In genomic region chr17:29929006-29929543, GRCh38 we compare ENCODE assay signal across 8 cellular contexts. TPM values are rescaled to one million over a fixed set of nuclear protein-coding genes. Genes with fewer than 3 reads are reported as not detected.
DNase-seq lines count a peak whose midpoint lies in the region; ATAC-seq, FAIRE-seq and TF ChIP-seq lines count a peak whose summit lies in the region.

No MANE protein-coding gene starts in this region.

- TF ChIP-seq CTCF in brain microvascular endothelial cell (IDR thresholded peaks at IDR 0.05; ENCODE audit: low read depth, low read length, missing control alignments) (no peak), kidney (IDR thresholded peaks at IDR 0.05; ENCODE audit: borderline replicate concordance, extremely low read depth, insufficient read depth) (no peak)

- no peak for FAIRE-seq in kidney (lab: Jason Lieb, UNC)

- H3K36me3 ChIP-seq in brain microvascular endothelial cell (replicated peaks): no peaks in the 10 kb centered on the region
- no peaks in the 10 kb centered on the region for H3K36me3 ChIP-seq in kidney (ENCODE audit: control insufficient read depth in 1 of 2, insufficient read depth in 2 of 2, low read length in 2 of 2)

- H3K9me3 ChIP-seq in kidney (ENCODE audit: control insufficient read depth in 1 of 2, low read length in 2 of 2): no peaks in the 10 kb centered on the region

- H3K27ac ChIP-seq in brain microvascular endothelial cell (peak overlapping the region; percentile 56), kidney (ENCODE audit: low read depth in 2 of 2, low read length in 2 of 2) (peak overlapping the region; percentile 68 to 92), substantia nigra (ENCODE audit: low read depth, low read length, poor library complexity, severe bottlenecking) (peak overlapping the region; percentile 96)

- ATAC-seq in GM21390 (IDR thresholded peaks at IDR 0.05; ENCODE audit: unreplicated experiment): peak; percentile 1
- no peak for ATAC-seq in GM19467 (IDR thresholded peaks at IDR 0.05; ENCODE audit: unreplicated experiment)

- intact Hi-C loops in kidney (cut with DNase I): no loop called here

- DNase-seq in AG08396 (ENCODE audit: low spot score): peak; percentile 12
- DNase-seq in NCI-H774 (lab: John Stamatoyannopoulos, UW): peak; percentile 11
- peak; percentile 7 for DNase-seq in brain microvascular endothelial cell
- no peak for DNase-seq in kidney
- peak in 11 of 49 donors; percentile 6 to 72 (median 34) for DNase-seq in substantia nigra (lab: John Stamatoyannopoulos, UW)
- DNase-seq in cerebellar nuclear complex (lab: John Stamatoyannopoulos, UW): no peak

- H3K4me3 ChIP-seq in brain microvascular endothelial cell (ENCODE audit: low read depth, low read length) (peak overlapping the region; percentile 100), kidney (ENCODE audit: low read length in 2 of 2) (peak overlapping the region; percentile 89 to 97)

- peaks cover 6 to 12% of the 10 kb centered on the region in 2 donors for H3K4me1 ChIP-seq in kidney (ENCODE audit: control insufficient read depth in 1 of 2, insufficient read depth in 1 of 2, low read depth in 1 of 2, low read length in 2 of 2)

- H3K9ac ChIP-seq in kidney (ENCODE audit: low read length in 2 of 2): peak overlapping the region; percentile 68 to 74

- no peaks in the 10 kb centered on the region for H3K27me3 ChIP-seq in brain microvascular endothelial cell (replicated peaks)

- in situ Hi-C loops in brain microvascular endothelial cell (cut with HindIII; ENCODE audit: low pct_ligation_motif_present, low sequenced_read_pairs): no loop called here

RNA-seq across cellular contexts. Expression of gene SSH2, which starts 1.0 kb away (rescaled TPM):
- total RNA-seq in kidney: 62.5 TPM
- polyA plus RNA-seq in kidney (ENCODE audit: insufficient read depth, low read depth, low replicate concordance): 19.7 TPM

RNA-seq across cellular contexts. Expression of gene EFCAB5, which starts 12.4 kb away (rescaled TPM):
- 1.4 TPM for total RNA-seq in kidney
- polyA plus RNA-seq in kidney (ENCODE audit: insufficient read depth, low read depth, low replicate concordance): not detected

Comparison
In these comparisons a context has a peak if more than half of its experiments do, and no peak if none do; other contexts are left out.
1. DNase-seq: peak in AG08396 (single experiment), NCI-H774 (single experiment) and brain microvascular endothelial cell (single experiment); none in kidney (single experiment) and cerebellar nuclear complex (0 of 2).
2. Peak in every context shown above with its lines, with median percentiles within 50 percentile points of each other: H3K27ac ChIP-seq.